ENCODE assay signal across 15 cellular contexts in the genomic region with DNA sequence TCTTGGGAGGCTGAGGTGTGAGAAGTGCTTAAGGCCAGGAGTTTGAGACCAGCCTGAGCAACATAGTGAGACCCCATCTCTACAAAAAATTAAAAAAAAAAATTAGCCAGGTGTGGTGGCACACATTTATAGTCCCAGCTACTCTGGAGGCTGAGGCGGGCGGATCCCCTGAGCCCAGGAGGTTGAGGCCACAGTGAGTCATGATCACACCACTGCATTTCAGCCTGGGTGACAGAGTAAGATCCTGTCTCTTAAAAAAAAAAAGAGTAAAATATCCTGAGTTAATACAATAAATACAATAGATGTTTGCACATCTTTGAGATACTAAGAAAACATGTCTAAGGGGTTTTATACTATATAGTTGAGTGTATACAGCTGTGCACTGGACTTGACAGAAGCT. TPM values are rescaled to one million over a fixed set of nuclear protein-coding genes. Genes with fewer than 3 reads are reported as not detected.
"Had no signal": no experiment of that assay in that cellular context is flagged by ENCODE, and none has a peak within 500 bp of the region (broad histone marks: within the 10 kb centered on the region; RNA-seq: fewer than 3 reads in every experiment).

No MANE protein-coding gene starts in this region.

RNA-seq across cellular contexts. Expression of gene TSPYL6, which starts 38.6 kb away (rescaled TPM):
- total RNA-seq: activated CD4-positive, alpha-beta T cell treated with anti-CD3 and anti-CD28 coated beads for 36 hours; activated CD4-positive, alpha-beta T cell treated with anti-CD3 and anti-CD28 coated beads, Interleukin-2, amount 10 ng/mL, durations not matched to agents 7 days and 5 days; activated naive CD4-positive, alpha-beta T cell treated with anti-CD3 and anti-CD28 coated beads for 36 hours; activated naive CD4-positive, alpha-beta T cell treated with anti-CD3 and anti-CD28 coated beads, Interleukin-2, amount 50 U/mL, for 72 hours; activated T-cell treated with anti-CD3 and anti-CD28 coated beads, Interleukin-2, amount 50 U/mL, for 4 hours; activated T-helper 1 cell treated with anti-CD3 and anti-CD28 coated beads, Interleukin-12 subunit alpha, Interleukin-12 subunit beta, Interleukin-2, Interleukin-4 antibody, amounts not matched to agents 30 ng/mL and 10 ng/mL and 1 ng/mL, durations not matched to agents 14 hours and 24 hours and 36 hours; adrenal gland; astrocyte; body of pancreas; breast epithelium; LHCN-M2; MCF 10A; OCI-LY7; SJSA1; WTC11 had no signal
